Comparison of ENCODE assay signal across 2 cellular contexts in the genomic region with DNA sequence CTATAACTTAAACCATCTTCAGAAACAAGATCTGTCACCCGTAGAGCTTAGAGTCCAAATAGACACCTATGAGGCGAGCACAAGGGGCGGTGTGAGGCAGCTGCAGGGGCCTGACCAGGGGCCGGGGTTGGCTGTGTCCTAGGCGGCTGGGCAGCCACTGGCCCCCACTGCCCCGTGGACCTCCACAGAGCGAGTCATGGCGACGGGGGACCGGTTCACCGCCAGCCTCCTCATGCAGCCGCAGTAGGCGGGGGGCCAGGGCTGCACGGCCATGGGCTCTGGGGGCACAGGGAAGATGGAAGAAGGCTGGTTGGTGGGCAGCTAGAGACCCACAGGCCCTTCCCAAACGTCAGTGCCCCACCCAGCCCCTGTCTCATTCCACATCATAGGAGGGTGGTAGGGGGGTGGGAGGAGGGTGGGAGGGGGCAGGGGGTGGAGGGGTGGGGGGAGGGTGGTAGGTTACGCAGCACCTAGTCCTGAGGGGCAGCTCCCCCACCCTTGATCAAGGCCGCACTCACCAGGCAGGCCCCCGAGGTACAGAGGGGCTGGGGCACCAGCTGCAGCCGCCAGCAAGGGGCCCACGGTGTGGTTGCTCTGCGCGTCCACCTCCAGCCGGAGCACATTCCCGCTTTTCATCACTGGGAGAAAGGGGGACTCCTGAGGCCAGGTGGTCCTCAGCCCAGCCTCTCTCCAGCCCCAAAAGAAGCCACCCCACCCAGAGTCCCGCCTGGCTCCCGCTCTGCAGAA.
TF ChIP-seq lines count a peak whose summit lies in the region.

No MANE protein-coding gene starts in this region.

TF ChIP-seq in A549, 52 proteins besides CTCF, POLR2A, EP300 and RAD21:
- no peak for TF ChIP-seq EHF (CRISPR knock-in tag; IDR thresholded peaks at IDR 0.05)
- no peak for TF ChIP-seq HDAC2 (IDR thresholded peaks at IDR 0.05)
- TF ChIP-seq FOSB (CRISPR knock-in tag; IDR thresholded peaks at IDR 0.05): no peak
- TF ChIP-seq CBX8 (IDR thresholded peaks at IDR 0.05): no peak
- TF ChIP-seq, protein P1, sequence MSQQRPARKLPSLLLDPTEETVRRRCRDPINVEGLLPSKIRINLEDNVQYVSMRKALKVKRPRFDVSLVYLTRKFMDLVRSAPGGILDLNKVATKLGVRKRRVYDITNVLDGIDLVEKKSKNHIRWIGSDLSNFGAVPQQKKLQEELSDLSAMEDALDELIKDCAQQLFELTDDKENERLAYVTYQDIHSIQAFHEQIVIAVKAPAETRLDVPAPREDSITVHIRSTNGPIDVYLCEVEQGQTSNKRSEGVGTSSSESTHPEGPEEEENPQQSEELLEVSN (IDR thresholded peaks at IDR 0.05; ENCODE audit: borderline replicate concordance, low read depth): no peak
- TF ChIP-seq TP53 (CRISPR knock-in tag; IDR thresholded peaks at IDR 0.05): peak; percentile 60; the same call in 1 of the 2 replicates
TF ChIP-seq in A549: peak in this region for 1.

TF ChIP-seq in HCT116, 20 proteins besides CTCF, POLR2A, EP300 and RAD21:
- TF ChIP-seq, protein P2, sequence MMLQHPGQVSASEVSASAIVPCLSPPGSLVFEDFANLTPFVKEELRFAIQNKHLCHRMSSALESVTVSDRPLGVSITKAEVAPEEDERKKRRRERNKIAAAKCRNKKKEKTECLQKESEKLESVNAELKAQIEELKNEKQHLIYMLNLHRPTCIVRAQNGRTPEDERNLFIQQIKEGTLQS (IDR thresholded peaks at IDR 0.05): no peak
- TF ChIP-seq, protein P3, sequence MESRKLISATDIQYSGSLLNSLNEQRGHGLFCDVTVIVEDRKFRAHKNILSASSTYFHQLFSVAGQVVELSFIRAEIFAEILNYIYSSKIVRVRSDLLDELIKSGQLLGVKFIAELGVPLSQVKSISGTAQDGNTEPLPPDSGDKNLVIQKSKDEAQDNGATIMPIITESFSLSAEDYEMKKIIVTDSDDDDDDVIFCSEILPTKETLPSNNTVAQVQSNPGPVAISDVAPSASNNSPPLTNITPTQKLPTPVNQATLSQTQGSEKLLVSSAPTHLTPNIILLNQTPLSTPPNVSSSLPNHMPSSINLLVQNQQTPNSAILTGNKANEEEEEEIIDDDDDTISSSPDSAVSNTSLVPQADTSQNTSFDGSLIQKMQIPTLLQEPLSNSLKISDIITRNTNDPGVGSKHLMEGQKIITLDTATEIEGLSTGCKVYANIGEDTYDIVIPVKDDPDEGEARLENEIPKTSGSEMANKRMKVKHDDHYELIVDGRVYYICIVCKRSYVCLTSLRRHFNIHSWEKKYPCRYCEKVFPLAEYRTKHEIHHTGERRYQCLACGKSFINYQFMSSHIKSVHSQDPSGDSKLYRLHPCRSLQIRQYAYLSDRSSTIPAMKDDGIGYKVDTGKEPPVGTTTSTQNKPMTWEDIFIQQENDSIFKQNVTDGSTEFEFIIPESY (IDR thresholded peaks at IDR 0.05; ENCODE audit: extremely low read depth, insufficient replicate concordance, low read length): no peak
- TF ChIP-seq EGR1 (IDR thresholded peaks at IDR 0.05; ENCODE audit: low read depth) (no peak), POLR2AphosphoS5 (IDR thresholded peaks at IDR 0.05; ENCODE audit: low read depth, low read length) (no peak), CEBPB (IDR thresholded peaks at IDR 0.05; ENCODE audit: low read depth) (no peak)
- TF ChIP-seq, protein P4, sequence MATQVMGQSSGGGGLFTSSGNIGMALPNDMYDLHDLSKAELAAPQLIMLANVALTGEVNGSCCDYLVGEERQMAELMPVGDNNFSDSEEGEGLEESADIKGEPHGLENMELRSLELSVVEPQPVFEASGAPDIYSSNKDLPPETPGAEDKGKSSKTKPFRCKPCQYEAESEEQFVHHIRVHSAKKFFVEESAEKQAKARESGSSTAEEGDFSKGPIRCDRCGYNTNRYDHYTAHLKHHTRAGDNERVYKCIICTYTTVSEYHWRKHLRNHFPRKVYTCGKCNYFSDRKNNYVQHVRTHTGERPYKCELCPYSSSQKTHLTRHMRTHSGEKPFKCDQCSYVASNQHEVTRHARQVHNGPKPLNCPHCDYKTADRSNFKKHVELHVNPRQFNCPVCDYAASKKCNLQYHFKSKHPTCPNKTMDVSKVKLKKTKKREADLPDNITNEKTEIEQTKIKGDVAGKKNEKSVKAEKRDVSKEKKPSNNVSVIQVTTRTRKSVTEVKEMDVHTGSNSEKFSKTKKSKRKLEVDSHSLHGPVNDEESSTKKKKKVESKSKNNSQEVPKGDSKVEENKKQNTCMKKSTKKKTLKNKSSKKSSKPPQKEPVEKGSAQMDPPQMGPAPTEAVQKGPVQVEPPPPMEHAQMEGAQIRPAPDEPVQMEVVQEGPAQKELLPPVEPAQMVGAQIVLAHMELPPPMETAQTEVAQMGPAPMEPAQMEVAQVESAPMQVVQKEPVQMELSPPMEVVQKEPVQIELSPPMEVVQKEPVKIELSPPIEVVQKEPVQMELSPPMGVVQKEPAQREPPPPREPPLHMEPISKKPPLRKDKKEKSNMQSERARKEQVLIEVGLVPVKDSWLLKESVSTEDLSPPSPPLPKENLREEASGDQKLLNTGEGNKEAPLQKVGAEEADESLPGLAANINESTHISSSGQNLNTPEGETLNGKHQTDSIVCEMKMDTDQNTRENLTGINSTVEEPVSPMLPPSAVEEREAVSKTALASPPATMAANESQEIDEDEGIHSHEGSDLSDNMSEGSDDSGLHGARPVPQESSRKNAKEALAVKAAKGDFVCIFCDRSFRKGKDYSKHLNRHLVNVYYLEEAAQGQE (IDR thresholded peaks at IDR 0.05; ENCODE audit: low read depth): no peak
